In the genomic region with DNA sequence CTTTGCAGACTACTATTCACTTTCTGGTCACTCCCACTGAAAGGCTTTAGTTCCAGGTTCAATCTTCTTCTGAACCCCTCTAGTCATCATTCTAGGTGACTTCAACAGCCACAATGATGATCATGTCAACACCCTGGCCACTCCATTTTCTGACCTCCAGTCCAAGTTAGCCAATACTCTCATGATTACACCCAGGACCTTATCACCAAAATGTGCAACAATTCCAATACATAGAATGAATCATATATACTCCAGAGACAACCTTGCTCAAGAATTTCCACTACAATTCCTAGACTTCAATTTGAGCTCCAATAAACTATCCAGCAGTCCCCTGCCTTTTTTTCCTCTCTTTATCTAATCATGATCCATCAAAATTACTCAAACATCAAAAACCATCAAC, we compare ENCODE assay signal across 19 cellular contexts.
DNase-seq lines count a peak whose midpoint lies in the region; ATAC-seq, FAIRE-seq and TF ChIP-seq lines count a peak whose summit lies in the region.
"Had no signal": no experiment of that assay in that cellular context is flagged by ENCODE, and none has a peak within 500 bp of the region (broad histone marks: within the 10 kb centered on the region; RNA-seq: fewer than 3 reads in every experiment).

No MANE protein-coding gene starts in this region.

- intact Hi-C loops in activated CD8-positive, alpha-beta T cell treated with anti-CD3 and anti-CD28 coated beads for 36 hours (cut with micrococcal nuclease) = no loop called here
- intact Hi-C loops in GM12878 (cut with micrococcal nuclease; ENCODE audit: unreplicated experiment) (no loop called here), kidney (cut with DNase I) (no loop called here), tibial artery (cut with DNase I; ENCODE audit: low total_unique reads) (no loop called here)

- TF ChIP-seq POLR2A in GM12878 (IDR thresholded peaks at IDR 0.05; ENCODE audit: low read depth, low read length) = no peak

- no peaks in the 10 kb centered on the region for H3K9me3 Mint-ChIP-seq in activated CD8-positive, alpha-beta T cell treated with anti-CD3 and anti-CD28 coated beads, Interleukin-2, amount 10 ng/mL, durations not matched to agents 7 days and 5 days (ENCODE audit: insufficient read depth)
- H3K9me3 Mint-ChIP-seq in activated CD8-positive, alpha-beta T cell treated with anti-CD3 and anti-CD28 coated beads for 36 hours = no peaks in the 10 kb centered on the region
- H3K9me3 Mint-ChIP-seq in naive thymus-derived CD8-positive, alpha-beta T cell = no peaks in the 10 kb centered on the region
- H3K9me3 Mint-ChIP-seq: CD8-positive, alpha-beta T cell had no signal

- RAD21 ChIA-PET in GM12878 (lab: Charles Lee; ENCODE audit: unreplicated experiment) = interaction anchor here (1.3 to 1.6 kb wide), 2 partner anchors 9 to 145 kb away, joined by 4 to 5 read pairs; no protein-coding TSS in a partner anchor

- POLR2A ChIA-PET in activated CD8-positive, alpha-beta T cell treated with anti-CD3 and anti-CD28 coated beads, Interleukin-2, amount 10 ng/mL, durations not matched to agents 7 days and 5 days (lab: Charles Lee) = interaction anchor here (1.4 kb wide), 1 partner anchor 9 kb away, joined by 3 read pairs; no protein-coding TSS in a partner anchor
- POLR2A ChIA-PET in activated CD8-positive, alpha-beta T cell treated with anti-CD3 and anti-CD28 coated beads for 36 hours (lab: Charles Lee) = interaction anchor here (1.4 kb wide), 1 partner anchor 8 kb away, joined by 5 read pairs; no protein-coding TSS in a partner anchor
- POLR2A ChIA-PET in GM12878 (lab: Charles Lee) = interaction anchor here (0.7 to 1.1 kb wide), 2 partner anchors 12 to 24 kb away, joined by 3 read pairs; no protein-coding TSS in a partner anchor
- POLR2A ChIA-PET in naive thymus-derived CD8-positive, alpha-beta T cell (lab: Charles Lee) = no interaction called here

- no peak for TF ChIP-seq EP300 in GM12878 (IDR thresholded peaks at IDR 0.05; ENCODE audit: borderline replicate concordance in 1 of 2, control insufficient read depth in 1 of 2, low read depth in 2 of 2, low read length in 2 of 2)

- no peak for TF ChIP-seq RAD21 in GM12878 (IDR thresholded peaks at IDR 0.05; ENCODE audit: insufficient read depth, low read depth, low read length)

- H3K27me3 Mint-ChIP-seq in activated CD8-positive, alpha-beta T cell treated with anti-CD3 and anti-CD28 coated beads, Interleukin-2, amount 10 ng/mL, durations not matched to agents 7 days and 5 days (ENCODE audit: low read depth) = no peaks in the 10 kb centered on the region
- no peaks in the 10 kb centered on the region for H3K27me3 Mint-ChIP-seq in activated CD8-positive, alpha-beta T cell treated with anti-CD3 and anti-CD28 coated beads for 36 hours
- no peaks in the 10 kb centered on the region for H3K27me3 Mint-ChIP-seq in naive thymus-derived CD8-positive, alpha-beta T cell

- BruUV-seq in GM12878 (replicated peaks; lab: Mats Ljungman, UMichigan) = TSS peak; percentile 27

- H3K4me2 ChIP-seq in GM12878 (ENCODE audit: control insufficient read depth, insufficient read depth) = no peak overlapping the region

- SMC1A ChIA-PET in GM12878 (lab: Charles Lee; ENCODE audit: uncharacterized antibody, unreplicated experiment) = interaction anchor here (0.8 to 4.2 kb wide), 7 partner anchors 8 to 68 kb away, joined by 3 to 25 read pairs (median 4); no protein-coding TSS in a partner anchor

- CTCF ChIA-PET in activated CD8-positive, alpha-beta T cell treated with anti-CD3 and anti-CD28 coated beads, Interleukin-2, amount 10 ng/mL, durations not matched to agents 7 days and 5 days (lab: Charles Lee) = interaction anchor here (1.0 to 1.5 kb wide), 3 partner anchors 9 to 145 kb away, joined by 3 to 7 read pairs (median 3); no protein-coding TSS in a partner anchor
- CTCF ChIA-PET in activated CD8-positive, alpha-beta T cell treated with anti-CD3 and anti-CD28 coated beads for 36 hours (lab: Charles Lee) = interaction anchor here (0.9 kb wide), 1 partner anchor 8 kb away, joined by 3 read pairs; no protein-coding TSS in a partner anchor
- CTCF ChIA-PET in GM12878 (lab: Yijun Ruan, JAX) = interaction anchor here (0.6 to 4.6 kb wide), 3 partner anchors 8 to 356 kb away, joined by 3 to 17 read pairs (median 3); no protein-coding TSS in a partner anchor

- H3K4me3 ChIP-seq in GM12878 (no peak overlapping the region), kidney (ENCODE audit: low read length in 2 of 2) (no peak overlapping the region), tibial artery (no peak overlapping the region)

- H3K4me1 Mint-ChIP-seq in activated CD8-positive, alpha-beta T cell treated with anti-CD3 and anti-CD28 coated beads, Interleukin-2, amount 10 ng/mL, durations not matched to agents 7 days and 5 days (ENCODE audit: low read depth) = peaks cover 49% of the 10 kb centered on the region
- peaks cover 43% of the 10 kb centered on the region for H3K4me1 Mint-ChIP-seq in activated CD8-positive, alpha-beta T cell treated with anti-CD3 and anti-CD28 coated beads for 36 hours (ENCODE audit: low read depth)
- H3K4me1 Mint-ChIP-seq in naive thymus-derived CD8-positive, alpha-beta T cell = peaks cover 32 to 47% (median 38%) of the 10 kb centered on the region in 4 donors

- no peak for DNase-seq in activated CD8-positive, alpha-beta T cell treated with anti-CD3 and anti-CD28 coated beads, Interleukin-2, amount 10 ng/mL, durations not matched to agents 7 days and 5 days
- DNase-seq in activated CD8-positive, alpha-beta T cell treated with anti-CD3 and anti-CD28 coated beads for 36 hours = no peak
- no peak for DNase-seq in GM12878 (ENCODE audit: low read depth, low spot score)
- DNase-seq in naive thymus-derived CD8-positive, alpha-beta T cell = no peak
- no peak for DNase-seq in activated effector memory CD4-positive, alpha-beta T cell treated with anti-CD3 and anti-CD28 coated beads, Interleukin-2, amount 50 U/mL, for 16 hours
- no peak for DNase-seq in kidney
- no peak for DNase-seq in activated CD8-positive, alpha-beta memory T cell treated with anti-CD3 and anti-CD28 coated beads, Interleukin-2, amount 50 U/mL, for 4 hours
- no peak for DNase-seq in tibial artery
- DNase-seq: CD8-positive, alpha-beta T cell; DND-41; KG1; NCI-H1048; NCI-H2081 treated with DMSO at 0.1 percent for 48 hours; NCI-H510A treated with DMSO at 0.1 percent for 48 hours; NCI-H82 had no signal

- peak overlapping the region; percentile 8 for H3K27ac Mint-ChIP-seq in activated CD8-positive, alpha-beta T cell treated with anti-CD3 and anti-CD28 coated beads, Interleukin-2, amount 10 ng/mL, durations not matched to agents 7 days and 5 days
- H3K27ac Mint-ChIP-seq in activated CD8-positive, alpha-beta T cell treated with anti-CD3 and anti-CD28 coated beads for 36 hours = no peak overlapping the region
- peak overlapping the region in 6 of 10 donors; percentile 6 to 41 (median 20) for H3K27ac Mint-ChIP-seq in naive thymus-derived CD8-positive, alpha-beta T cell

- H3K4me3 Mint-ChIP-seq in activated CD8-positive, alpha-beta T cell treated with anti-CD3 and anti-CD28 coated beads, Interleukin-2, amount 10 ng/mL, durations not matched to agents 7 days and 5 days = no peak overlapping the region
- H3K4me3 Mint-ChIP-seq in activated CD8-positive, alpha-beta T cell treated with anti-CD3 and anti-CD28 coated beads for 36 hours = no peak overlapping the region
- peak overlapping the region in 2 of 10 donors; percentile 2 to 30 for H3K4me3 Mint-ChIP-seq in naive thymus-derived CD8-positive, alpha-beta T cell
- H3K4me3 Mint-ChIP-seq: CD8-positive, alpha-beta T cell had no signal

- in situ Hi-C loops in GM12878 (cut with MboI) = no loop called here

- H3K9me3 ChIP-seq in GM12878 (replicated peaks; ENCODE audit: control insufficient read depth, insufficient read depth, low read length) (no peaks in the 10 kb centered on the region), kidney (ENCODE audit: control insufficient read depth in 1 of 2, low read length in 2 of 2) (no peaks in the 10 kb centered on the region), tibial artery (no peaks in the 10 kb centered on the region)

- H3K4me1 ChIP-seq in GM12878 (ENCODE audit: control insufficient read depth, insufficient read depth, low read length) (peaks cover 18% of the 10 kb centered on the region), kidney (ENCODE audit: control insufficient read depth in 1 of 2, insufficient read depth in 1 of 2, low read depth in 1 of 2, low read length in 2 of 2) (peaks cover 4 to 13% of the 10 kb centered on the region in 2 donors), tibial artery (peaks cover 0 to 9% (median 0%) of the 10 kb centered on the region in 4 donors)

- no peak overlapping the region for H3K27ac ChIP-seq in GM12878 (ENCODE audit: control insufficient read depth, insufficient read depth)
- H3K27ac ChIP-seq in kidney (ENCODE audit: low read depth in 2 of 2, low read length in 2 of 2) = no peak overlapping the region
- no peak overlapping the region for H3K27ac ChIP-seq in tibial artery
- H3K27ac ChIP-seq: 22Rv1 had no signal

- ATAC-seq in activated CD8-positive, alpha-beta T cell treated with anti-CD3 and anti-CD28 coated beads, Interleukin-2, amount 10 ng/mL, durations not matched to agents 7 days and 5 days = no peak
- ATAC-seq in activated CD8-positive, alpha-beta T cell treated with anti-CD3 and anti-CD28 coated beads for 36 hours = no peak
- ATAC-seq in GM12878 = no peak
- ATAC-seq in naive thymus-derived CD8-positive, alpha-beta T cell = no peak
- ATAC-seq: CD8-positive, alpha-beta T cell; HCT116; Panc1 had no signal

- H3K27me3 ChIP-seq in GM12878 (replicated peaks in 1 of 2; ENCODE audit: control insufficient read depth in 2 of 2, insufficient read depth in 2 of 2, low read length in 1 of 2) = no peaks in the 10 kb centered on the region
- H3K27me3 ChIP-seq in tibial artery = no peaks in the 10 kb centered on the region

- H3K36me3 ChIP-seq in GM12878 (ENCODE audit: control insufficient read depth in 2 of 2, insufficient read depth in 2 of 2, low read length in 1 of 2) = peaks cover 0 to 3% of the 10 kb centered on the region in 2 experiments; a peak in 2 of 4 replicates
- H3K36me3 ChIP-seq in kidney (ENCODE audit: control insufficient read depth in 1 of 2, insufficient read depth in 2 of 2, low read length in 2 of 2) = no peaks in the 10 kb centered on the region
- H3K36me3 ChIP-seq in tibial artery = no peaks in the 10 kb centered on the region

- TF ChIP-seq CTCF in activated CD8-positive, alpha-beta T cell treated with anti-CD3 and anti-CD28 coated beads for 36 hours (IDR thresholded peaks at IDR 0.05) = no peak
- TF ChIP-seq CTCF in GM12878 (IDR thresholded peaks at IDR 0.05 in 2 of 3, conservative IDR thresholded peaks at IDR 0.05 in 1 of 3; ENCODE audit: control insufficient read depth in 2 of 3, extremely low read depth in 1 of 3, insufficient read depth in 1 of 3, low read depth in 3 of 3, low read length in 3 of 3) (no peak), kidney (IDR thresholded peaks at IDR 0.05; ENCODE audit: borderline replicate concordance, extremely low read depth, insufficient read depth) (no peak), tibial artery (IDR thresholded peaks at IDR 0.05) (no peak)

- no peak overlapping the region for H3K9ac ChIP-seq in GM12878 (ENCODE audit: control insufficient read depth, insufficient read depth, low read length)
- H3K9ac ChIP-seq in kidney (ENCODE audit: low read length in 2 of 2) = no peak overlapping the region

- FAIRE-seq in GM12878 (lab: Jason Lieb, UNC) = no peak
- no peak for FAIRE-seq in kidney (lab: Jason Lieb, UNC)
- FAIRE-seq: G401.6 had no signal

- H2AFZ ChIP-seq in GM12878 (ENCODE audit: control insufficient read depth, low read depth, low read length) = no peak overlapping the region

- H3K79me2 ChIP-seq in GM12878 (ENCODE audit: control insufficient read depth, insufficient read depth, low read length) = peaks cover 88% of the 10 kb centered on the region

- H4K20me1 ChIP-seq in GM12878 (ENCODE audit: control insufficient read depth, insufficient read depth) = peaks cover 3% of the 10 kb centered on the region; the same call in 1 of the 2 replicates

- peaks cover 48% of the 10 kb centered on the region for H3K36me3 Mint-ChIP-seq in activated CD8-positive, alpha-beta T cell treated with anti-CD3 and anti-CD28 coated beads, Interleukin-2, amount 10 ng/mL, durations not matched to agents 7 days and 5 days (ENCODE audit: low read depth)
- H3K36me3 Mint-ChIP-seq in activated CD8-positive, alpha-beta T cell treated with anti-CD3 and anti-CD28 coated beads for 36 hours (ENCODE audit: low read depth) = peaks cover 15% of the 10 kb centered on the region
- H3K36me3 Mint-ChIP-seq in naive thymus-derived CD8-positive, alpha-beta T cell = peaks cover 0 to 8% (median 7%) of the 10 kb centered on the region in 3 donors
